8 cellular contexts compared by ENCODE assay signal in the genomic region with DNA sequence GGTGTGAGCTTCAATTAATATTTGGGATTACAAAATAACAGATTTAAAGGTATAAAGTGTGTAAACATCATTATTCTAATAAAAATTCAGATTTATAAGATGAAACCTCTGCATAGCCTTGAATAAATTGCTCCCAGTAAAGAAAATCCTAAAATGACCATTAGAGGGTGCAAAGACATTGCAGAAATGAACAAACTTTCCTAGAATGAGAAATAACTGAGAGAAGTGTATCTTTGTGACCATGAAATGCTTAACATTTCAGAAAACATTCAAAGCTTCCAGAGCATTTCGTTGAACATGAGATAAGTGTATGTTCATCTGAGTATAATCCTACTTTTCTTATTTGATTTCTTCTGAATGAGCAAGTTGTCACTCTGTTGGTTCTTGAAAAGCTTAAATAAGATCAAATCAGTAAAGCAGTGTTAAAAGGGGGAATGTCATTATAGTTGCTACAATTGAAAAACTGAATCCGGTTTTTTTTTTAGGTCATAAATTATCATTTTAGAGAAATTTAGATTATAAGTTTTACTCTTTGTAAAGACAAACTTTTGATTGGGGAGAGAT. TPM values are rescaled to one million over a fixed set of nuclear protein-coding genes. Genes with fewer than 3 reads are reported as not detected.
DNase-seq lines count a peak whose midpoint lies in the region; ATAC-seq, FAIRE-seq and TF ChIP-seq lines count a peak whose summit lies in the region.

No MANE protein-coding gene starts in this region.

- H3K27ac Mint-ChIP-seq in type B pancreatic cell, result no peak overlapping the region

- H3K4me1 ChIP-seq in A549, result no peaks in the 10 kb centered on the region
- no peaks in the 10 kb centered on the region for H3K4me1 ChIP-seq in OCI-LY1 (ENCODE audit: insufficient read depth, low read length, severe bottlenecking)

- DNase-seq in A549 (ENCODE audit: low read depth in 1 of 2, low spot score in 1 of 2) (peak in 1 of 2 experiments; percentile 20), fibroblast of mammary gland (ENCODE audit: low read depth) (peak; percentile 32), type B pancreatic cell (ENCODE audit: extremely low spot score, unreplicated experiment) (no peak), CD1c-positive myeloid dendritic cell (ENCODE audit: extremely low spot score) (no peak)
- no peak for DNase-seq in activated CD4-positive, CD25-positive, alpha-beta regulatory T cell treated with anti-CD3 and anti-CD28 coated beads, Interleukin-2, amount 50 U/mL, for 72 hours

- H3K4me3 ChIP-seq in A549 (no peak overlapping the region), OCI-LY1 (ENCODE audit: low read depth, low read length, poor library complexity, severe bottlenecking) (no peak overlapping the region), fibroblast of mammary gland (ENCODE audit: control insufficient read depth, low read depth, low read length) (no peak overlapping the region)

- H3K9me2 ChIP-seq in OCI-LY1 (ENCODE audit: low read depth, low read length), result no peaks in the 10 kb centered on the region

- H3K27ac ChIP-seq in A549, result no peak overlapping the region
- H3K27ac ChIP-seq in OCI-LY1 (ENCODE audit: low read depth, low read length, poor library complexity, severe bottlenecking), result no peak overlapping the region

- no peaks in the 10 kb centered on the region for H4K20me1 ChIP-seq in OCI-LY1 (ENCODE audit: insufficient read depth, low read length)

- POLR2A ChIA-PET in A549 (lab: Yijun Ruan, JAX), result no interaction called here

- no peaks in the 10 kb centered on the region for H3K27me3 ChIP-seq in OCI-LY1 (ENCODE audit: insufficient read depth, low read length)

- no peaks in the 10 kb centered on the region for H3K79me2 ChIP-seq in OCI-LY1 (ENCODE audit: insufficient read depth, low read length)

- 3% methylated on average over 2 of the region's 2 CpGs for WGBS in A549 (ENCODE audit: missing lambda C conversion rate)

- no peak overlapping the region for H3K9ac ChIP-seq in OCI-LY1 (ENCODE audit: low read length)

- peak; percentile 65 to 75 for TF ChIP-seq RAD21 in A549 (conservative IDR thresholded peaks at IDR 0.05 in 1 of 2, IDR thresholded peaks at IDR 0.05 in 1 of 2)

- no peak overlapping the region for H2AFZ ChIP-seq in OCI-LY1 (ENCODE audit: low read length)

- H3K27me3 Mint-ChIP-seq in type B pancreatic cell, result no peaks in the 10 kb centered on the region

- no peaks in the 10 kb centered on the region for H3K4me1 Mint-ChIP-seq in type B pancreatic cell (ENCODE audit: unreplicated experiment)

- no peaks in the 10 kb centered on the region; the same call in 1 of the 2 replicates for H3F3A ChIP-seq in OCI-LY1 (ENCODE audit: insufficient read depth, low read length)

- no peak overlapping the region for H3K4me2 ChIP-seq in A549
- no peak overlapping the region for H3K4me2 ChIP-seq in OCI-LY1 (ENCODE audit: low read length)

- TF ChIP-seq CTCF in A549 (IDR thresholded peaks at IDR 0.05) (peak; percentile 56), OCI-LY1 (IDR thresholded peaks at IDR 0.05; ENCODE audit: low read length) (peak; percentile 38; the same call in 1 of the 2 replicates), fibroblast of mammary gland (conservative IDR thresholded peaks at IDR 0.05; ENCODE audit: control insufficient read depth, insufficient read depth, low read depth, low read length) (peak; percentile 53), type B pancreatic cell (conservative IDR thresholded peaks at IDR 0.05) (peak; percentile 82)

- ATAC-seq in A549 (peak; percentile 68 to 76; a peak in 4 of 6 replicates), HG03159 (IDR thresholded peaks at IDR 0.05; ENCODE audit: unreplicated experiment) (peak; percentile 39), GM21529 (IDR thresholded peaks at IDR 0.05; ENCODE audit: unreplicated experiment) (no peak)

- H3K4me3 Mint-ChIP-seq in type B pancreatic cell, result no peak overlapping the region

- TF ChIP-seq EP300 in A549 (IDR thresholded peaks at IDR 0.05), result no peak

- no peaks in the 10 kb centered on the region for H3K36me3 Mint-ChIP-seq in type B pancreatic cell

- H3K9me3 Mint-ChIP-seq in type B pancreatic cell, result peaks cover 4% of the 10 kb centered on the region

- CTCF ChIA-PET in A549 (lab: Yijun Ruan, JAX), result interaction anchor here (1.2 to 1.5 kb wide), 2 partner anchors 9 to 19 kb away, joined by 3 read pairs; no protein-coding TSS in a partner anchor

- H3K36me3 ChIP-seq in OCI-LY1 (ENCODE audit: insufficient read depth, low read length), result no peaks in the 10 kb centered on the region

- peak; percentile 93 for FAIRE-seq in A549 (lab: Jason Lieb, UNC)

- TF ChIP-seq POLR2A in A549 (IDR thresholded peaks at IDR 0.05; ENCODE audit: low read length), result no peak

- H3K9me3 ChIP-seq in A549 (no peaks in the 10 kb centered on the region), OCI-LY1 (ENCODE audit: low read length) (no peaks in the 10 kb centered on the region)

TF ChIP-seq in A549, 52 proteins besides CTCF, POLR2A, EP300 and RAD21:
- TF ChIP-seq FOXS1 (CRISPR knock-in tag; IDR thresholded peaks at IDR 0.05) (no peak), ZC3H11A (IDR thresholded peaks at IDR 0.05) (no peak), SMC3 (IDR thresholded peaks at IDR 0.05) (peak; percentile 57), JUN (IDR thresholded peaks at IDR 0.05) (no peak)
TF ChIP-seq in A549: peak in this region for 1.

RNA-seq across cellular contexts. Expression of a gene that starts 24.7 kb away (rescaled TPM):
- polyA plus RNA-seq in A549 (2011; rRNA removed) (5.1 and 6.2 TPM in 2 replicates), A549 (2017; fragmentation: RNase III; extraction: RNeasy Plus Mini Kit Qiagen cat#74134 plus additional on column Dnase treatment) (2.5 to 3.1 TPM (median 3.1 TPM) in 3 replicates)
- 0.49 and 0.62 TPM in 2 replicates for polyA plus RNA-seq in A549 (2012; cell fraction: cytosol; rRNA removed)
- polyA plus RNA-seq in A549 (2012; cell fraction: nucleus; rRNA removed), result 0.64 and 0.93 TPM in 2 replicates
- 0.92 and 1.1 TPM in 2 replicates for polyA minus RNA-seq in A549 (2011; rRNA and poly(A)+ RNA removed)
- total RNA-seq in type B pancreatic cell (ENCODE audit: low replicate concordance), result 13.4 and 15.1 TPM in 2 replicates
